ENCODE assay signal across 8 cellular contexts in the genomic region with DNA sequence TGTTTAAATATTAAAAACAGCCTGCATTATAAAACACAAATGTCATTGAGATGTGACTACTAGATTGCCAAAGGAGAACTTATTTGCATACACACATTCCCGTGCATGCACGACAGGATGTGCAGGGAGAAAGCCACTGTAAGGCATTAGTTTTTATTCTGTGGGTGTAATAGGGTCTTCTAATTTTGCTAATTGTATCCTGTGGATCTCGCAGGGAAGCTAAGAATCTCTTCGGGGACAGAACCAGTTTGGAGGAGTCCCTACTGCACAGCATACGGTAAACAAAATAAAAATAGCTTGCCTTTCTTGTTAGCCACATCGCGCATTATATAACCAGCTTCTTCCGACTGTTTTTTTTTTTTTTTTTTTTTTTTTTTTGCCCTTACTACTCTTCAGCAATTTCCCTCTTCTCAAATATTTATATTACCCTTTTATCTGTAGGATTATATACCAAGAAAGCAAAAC. TPM values are rescaled to one million over a fixed set of nuclear protein-coding genes. Genes with fewer than 3 reads are reported as not detected.
DNase-seq lines count a peak whose midpoint lies in the region; ATAC-seq and TF ChIP-seq lines count a peak whose summit lies in the region.

No MANE protein-coding gene starts in this region.

- H3K27me3 Mint-ChIP-seq in activated naive CD8-positive, alpha-beta T cell treated with anti-CD3 and anti-CD28 coated beads, Interleukin-2, amount 10 ng/mL, durations not matched to agents 7 days and 5 days, result no peaks in the 10 kb centered on the region

- H3K27me3 ChIP-seq in iPS-20b (ENCODE audit: insufficient read depth, low read length) (peaks cover 40% of the 10 kb centered on the region), spleen (replicated peaks in 1 of 7) (no peaks in the 10 kb centered on the region)

- peak; percentile 60 for DNase-seq in AG10803 (ENCODE audit: low read depth)
- DNase-seq in HEK293T (ENCODE audit: extremely low spot score), result no peak
- DNase-seq in activated naive CD8-positive, alpha-beta T cell treated with anti-CD3 and anti-CD28 coated beads, Interleukin-2, amount 10 ng/mL, durations not matched to agents 7 days and 5 days, result no peak
- DNase-seq in spleen, result no peak
- DNase-seq in NK-92 treated with Interleukin-12 subunit alpha and Interleukin-12 subunit beta, amount 100 ng/mL, for 24 hours (lab: John Stamatoyannopoulos, UW), result no peak

- no peak for ATAC-seq in activated naive CD8-positive, alpha-beta T cell treated with anti-CD3 and anti-CD28 coated beads, Interleukin-2, amount 10 ng/mL, durations not matched to agents 7 days and 5 days (ENCODE audit: low read depth)
- ATAC-seq in HG03354 (IDR thresholded peaks at IDR 0.05; ENCODE audit: poor library complexity, severe bottlenecking, unreplicated experiment) (no peak), HG03521 (IDR thresholded peaks at IDR 0.05; ENCODE audit: unreplicated experiment) (no peak)

- H3K27ac Mint-ChIP-seq in activated naive CD8-positive, alpha-beta T cell treated with anti-CD3 and anti-CD28 coated beads, Interleukin-2, amount 10 ng/mL, durations not matched to agents 7 days and 5 days, result peak overlapping the region; percentile 92

- CTCF ChIA-PET in HEK293T (lab: Yijun Ruan, JAX), result interaction anchor here (1.2 to 1.5 kb wide), 2 partner anchors 15 to 20 kb away, joined by 3 read pairs; no protein-coding TSS in a partner anchor

- H3K36me3 Mint-ChIP-seq in activated naive CD8-positive, alpha-beta T cell treated with anti-CD3 and anti-CD28 coated beads, Interleukin-2, amount 10 ng/mL, durations not matched to agents 7 days and 5 days, result peaks cover 4% of the 10 kb centered on the region

- H3K36me3 ChIP-seq in iPS-20b (ENCODE audit: insufficient read depth, low read depth, low read length) (no peaks in the 10 kb centered on the region), spleen (no peaks in the 10 kb centered on the region)

- H3K4me1 ChIP-seq in iPS-20b (ENCODE audit: insufficient read depth, low read length) (peaks cover 18% of the 10 kb centered on the region), spleen (peaks cover 16 to 78% (median 59%) of the 10 kb centered on the region in 6 donors)

- no peak for TF ChIP-seq POLR2A in spleen (IDR thresholded peaks at IDR 0.05)

- H3K4me1 Mint-ChIP-seq in activated naive CD8-positive, alpha-beta T cell treated with anti-CD3 and anti-CD28 coated beads, Interleukin-2, amount 10 ng/mL, durations not matched to agents 7 days and 5 days, result peaks cover 30% of the 10 kb centered on the region

- intact Hi-C loops in spleen (cut with DNase I; ENCODE audit: low total_unique reads), result no loop called here

- H3K9me3 Mint-ChIP-seq in activated naive CD8-positive, alpha-beta T cell treated with anti-CD3 and anti-CD28 coated beads, Interleukin-2, amount 10 ng/mL, durations not matched to agents 7 days and 5 days, result no peaks in the 10 kb centered on the region

- H3K9ac ChIP-seq in iPS-20b (ENCODE audit: low read depth, low read length), result peak overlapping the region; percentile 68; the same call in 1 of the 2 replicates

- H3K4me3 Mint-ChIP-seq in activated naive CD8-positive, alpha-beta T cell treated with anti-CD3 and anti-CD28 coated beads, Interleukin-2, amount 10 ng/mL, durations not matched to agents 7 days and 5 days, result peak overlapping the region; percentile 92

- peak overlapping the region; percentile 85 for H3K4me3 ChIP-seq in AG10803 (ENCODE audit: low read length)
- peak overlapping the region; percentile 88 for H3K4me3 ChIP-seq in iPS-20b (ENCODE audit: low read length)
- peak overlapping the region; percentile 47 to 91 (median 75) for H3K4me3 ChIP-seq in spleen

- H3K27ac ChIP-seq in iPS-20b (ENCODE audit: low read length) (no peak overlapping the region), spleen (peak overlapping the region; percentile 89 to 100 (median 99))

- no peaks in the 10 kb centered on the region for H3K9me3 ChIP-seq in iPS-20b (ENCODE audit: insufficient read depth, low read depth, low read length)
- H3K9me3 ChIP-seq in spleen, result no peaks in the 10 kb centered on the region

- POLR2A ChIA-PET in HEK293T (lab: Yijun Ruan, JAX), result interaction anchor here (1.2 to 1.7 kb wide), 2 partner anchors 20 to 34 kb away, joined by 3 to 5 read pairs; no protein-coding TSS in a partner anchor
- POLR2A ChIA-PET in activated naive CD8-positive, alpha-beta T cell treated with anti-CD3 and anti-CD28 coated beads, Interleukin-2, amount 10 ng/mL, durations not matched to agents 7 days and 5 days (lab: Charles Lee), result interaction anchor here (0.6 to 2.2 kb wide), 16 partner anchors 9 to 1446 kb away, joined by 3 to 9 read pairs (median 4); no protein-coding TSS in a partner anchor

- no peak for TF ChIP-seq CTCF in AG10803 (conservative IDR thresholded peaks at IDR 0.05; ENCODE audit: low read length)
- TF ChIP-seq CTCF in spleen (IDR thresholded peaks at IDR 0.05 in 8 of 11, conservative IDR thresholded peaks at IDR 0.05 in 3 of 11), result no peak

- WGBS in spleen, 5 donors, result 0 to 2% (median 1%) methylated on average over 8 of the region's 8 CpGs

TF ChIP-seq in HEK293T, 16 proteins besides CTCF, POLR2A, EP300 and RAD21:
- TF ChIP-seq L3MBTL2 (conservative IDR thresholded peaks at IDR 0.05) (no peak), ZNF384 (IDR thresholded peaks at IDR 0.05) (peak; percentile 80)

RNA-seq across cellular contexts. Expression of gene ATXN1, which starts 2.0 kb away (rescaled TPM):
- total RNA-seq in activated naive CD8-positive, alpha-beta T cell treated with anti-CD3 and anti-CD28 coated beads, Interleukin-2, amount 10 ng/mL, durations not matched to agents 7 days and 5 days, result 10 to 100 TPM; 63.6 to 67.2 TPM
- total RNA-seq in spleen, result 100 to 1,000 TPM in 2 of 7 donors, 10 to 100 TPM in 5; 64.3 to 123 (median 80.5) TPM
- polyA plus RNA-seq in spleen, result 1 to 10 TPM; 3.5 to 9.4 (median 5.1) TPM
